ENCODE assay signal across 9 cellular contexts in the genomic region with DNA sequence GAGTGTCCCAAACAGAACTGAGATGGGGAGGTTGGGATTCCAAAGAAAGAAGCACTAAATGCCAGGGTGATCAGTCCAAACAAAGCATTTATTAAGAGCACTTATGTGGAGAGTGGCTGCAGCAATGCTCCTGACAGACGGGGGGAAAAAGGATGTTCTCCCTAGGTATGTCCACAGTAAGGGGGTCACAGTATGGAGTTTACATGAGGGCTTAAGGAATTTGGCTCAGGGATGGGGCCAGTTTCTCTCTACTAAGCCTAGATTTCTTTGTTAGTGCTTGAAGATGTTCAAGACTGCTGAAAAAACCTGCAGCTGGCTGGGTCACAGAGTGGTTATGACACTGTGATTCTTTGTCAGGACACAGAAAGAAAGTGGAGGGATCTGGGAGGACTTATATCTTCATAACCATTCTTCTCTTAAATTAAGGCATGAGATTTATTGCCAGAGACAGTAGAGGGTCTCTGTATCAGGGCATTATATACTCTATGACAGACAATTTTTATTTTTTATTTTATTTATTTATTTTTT.
DNase-seq lines count a peak whose midpoint lies in the region; TF ChIP-seq lines count a peak whose summit lies in the region.
"Had no signal": no experiment of that assay in that cellular context is flagged by ENCODE, and none has a peak within 500 bp of the region (broad histone marks: within the 10 kb centered on the region; RNA-seq: fewer than 3 reads in every experiment).

No MANE protein-coding gene starts in this region.

- BruUV-seq in OCI-LY7 (replicated peaks; lab: Mats Ljungman, UMichigan) = no TSS peak

- CTCF ChIA-PET in OCI-LY7 (lab: Charles Lee; ENCODE audit: unreplicated experiment) = no interaction called here
- CTCF ChIA-PET in HEK293T (lab: Yijun Ruan, JAX) = no interaction called here

- H3K9me2 ChIP-seq in OCI-LY7 (ENCODE audit: insufficient read depth, low read length) = no peaks in the 10 kb centered on the region

- peak overlapping the region; percentile 20; the same call in 1 of the 2 replicates for H3K4me2 ChIP-seq in OCI-LY7 (ENCODE audit: low read length)

- H3K79me2 ChIP-seq in ACC112 (ENCODE audit: control insufficient read depth, insufficient read depth, low read length, unreplicated experiment) = no peaks in the 10 kb centered on the region
- no peaks in the 10 kb centered on the region for H3K79me2 ChIP-seq in OCI-LY7 (ENCODE audit: insufficient read depth, low read depth, low read length)

- intact Hi-C loops in OCI-LY7 (cut with micrococcal nuclease; ENCODE audit: unreplicated experiment) (no loop called here), dorsolateral prefrontal cortex (cut with DNase I) (no loop called here)

- H3K4me3 ChIP-seq in ACC112 (ENCODE audit: low read depth, low read length) = peak overlapping the region; percentile 74
- H3K4me3 ChIP-seq in OCI-LY7 (ENCODE audit: low read depth, low read length, poor library complexity, severe bottlenecking) = no peak overlapping the region
- peak overlapping the region in 55 of 59 donors; percentile 13 to 63 (median 40) for H3K4me3 ChIP-seq in dorsolateral prefrontal cortex
- H3K4me3 ChIP-seq in neuron (ENCODE audit: low read length) = peak overlapping the region; percentile 11
- H3K4me3 ChIP-seq: left lung had no signal

- in situ Hi-C loops in GM13976 (cut with MboI; ENCODE audit: low sequenced_read_pairs, unreplicated experiment) = no loop called here

- 0 out of 2 replicates have a peak, but pooled peaks have one; percentile 5 for TF ChIP-seq CTCF in OCI-LY7 (conservative IDR thresholded peaks at IDR 0.05; ENCODE audit: low read length)
- TF ChIP-seq CTCF in dorsolateral prefrontal cortex (IDR thresholded peaks at IDR 0.05 in 54 of 56, conservative IDR thresholded peaks at IDR 0.05 in 2 of 56; ENCODE audit: low read depth in 1 of 56, partially characterized antibody in 56 of 56) = peak in 2 of 56 donors; percentile 1 to 4
- TF ChIP-seq CTCF in GM13976 (IDR thresholded peaks at IDR 0.05; ENCODE audit: borderline replicate concordance, control extremely low read depth, extremely low read depth, insufficient read depth, missing control alignments) = no peak

- H3K9me3 ChIP-seq in OCI-LY7 (ENCODE audit: low read length) (peaks cover 7% of the 10 kb centered on the region; the same call in 1 of the 2 replicates), neuron (ENCODE audit: low read length) (no peaks in the 10 kb centered on the region)

- H3K27me3 ChIP-seq in ACC112 (ENCODE audit: insufficient read depth, low read length) (no peaks in the 10 kb centered on the region), dorsolateral prefrontal cortex (no peaks in the 10 kb centered on the region), neuron (ENCODE audit: insufficient read depth, low read length) (no peaks in the 10 kb centered on the region)
- H3K27me3 ChIP-seq: left lung had no signal

- no peaks in the 10 kb centered on the region for H4K20me1 ChIP-seq in OCI-LY7 (ENCODE audit: insufficient read depth, low read length)

- POLR2A ChIA-PET in OCI-LY7 (lab: Charles Lee) = interaction anchor here (1.4 kb wide), 1 partner anchor 8 kb away, joined by 3 read pairs; no protein-coding TSS in a partner anchor
- POLR2A ChIA-PET in HEK293T (lab: Yijun Ruan, JAX) = no interaction called here

- H3K4me1 ChIP-seq in ACC112 (ENCODE audit: control insufficient read depth, insufficient read depth, low read length, unreplicated experiment) (peaks cover 3% of the 10 kb centered on the region), OCI-LY7 (ENCODE audit: insufficient read depth, low read length, poor library complexity, severe bottlenecking) (no peaks in the 10 kb centered on the region), neuron (ENCODE audit: insufficient read depth, low read length) (no peaks in the 10 kb centered on the region)
- H3K4me1 ChIP-seq: left lung had no signal

- H3K27ac ChIP-seq in ACC112 (ENCODE audit: low read depth, low read length) (peak overlapping the region; percentile 16; the same call in 1 of the 2 replicates), OCI-LY7 (ENCODE audit: low read depth, low read length, poor library complexity, severe bottlenecking) (no peak overlapping the region), dorsolateral prefrontal cortex (no peak overlapping the region)
- H3K27ac ChIP-seq: left lung had no signal

- DNase-seq in OCI-LY7 (ENCODE audit: low spot score) = no peak
- no peak for DNase-seq in dorsolateral prefrontal cortex
- no peak for DNase-seq in DMS53 treated with DMSO at 0.1 percent for 48 hours (lab: John Stamatoyannopoulos, UW; ENCODE audit: unreplicated experiment)
- DNase-seq in Kasumi-1 (lab: John Stamatoyannopoulos, UW) = no peak
- no peak for DNase-seq in GM13976 (ENCODE audit: low spot score)
- no peak for DNase-seq in HEK293T (ENCODE audit: extremely low spot score)

- no peaks in the 10 kb centered on the region for H3K36me3 ChIP-seq in ACC112 (ENCODE audit: insufficient read depth, low read length)
- no peaks in the 10 kb centered on the region for H3K36me3 ChIP-seq in OCI-LY7 (ENCODE audit: insufficient read depth, low read length)
- H3K36me3 ChIP-seq in neuron (ENCODE audit: insufficient read depth, low read length) = no peaks in the 10 kb centered on the region
- H3K36me3 ChIP-seq: left lung had no signal

- H2AFZ ChIP-seq in ACC112 (ENCODE audit: low read length, unreplicated experiment) (peak overlapping the region; percentile 87), OCI-LY7 (ENCODE audit: low read length) (no peak overlapping the region), neuron (ENCODE audit: low read depth, low read length) (peak overlapping the region; percentile 12)

TF ChIP-seq in HEK293T, 16 proteins besides CTCF, POLR2A, EP300 and RAD21:
- no peak for TF ChIP-seq FOXM1 (IDR thresholded peaks at IDR 0.05; ENCODE audit: borderline replicate concordance)
